1 cellular context compared by ENCODE assay signal in the genomic region with DNA sequence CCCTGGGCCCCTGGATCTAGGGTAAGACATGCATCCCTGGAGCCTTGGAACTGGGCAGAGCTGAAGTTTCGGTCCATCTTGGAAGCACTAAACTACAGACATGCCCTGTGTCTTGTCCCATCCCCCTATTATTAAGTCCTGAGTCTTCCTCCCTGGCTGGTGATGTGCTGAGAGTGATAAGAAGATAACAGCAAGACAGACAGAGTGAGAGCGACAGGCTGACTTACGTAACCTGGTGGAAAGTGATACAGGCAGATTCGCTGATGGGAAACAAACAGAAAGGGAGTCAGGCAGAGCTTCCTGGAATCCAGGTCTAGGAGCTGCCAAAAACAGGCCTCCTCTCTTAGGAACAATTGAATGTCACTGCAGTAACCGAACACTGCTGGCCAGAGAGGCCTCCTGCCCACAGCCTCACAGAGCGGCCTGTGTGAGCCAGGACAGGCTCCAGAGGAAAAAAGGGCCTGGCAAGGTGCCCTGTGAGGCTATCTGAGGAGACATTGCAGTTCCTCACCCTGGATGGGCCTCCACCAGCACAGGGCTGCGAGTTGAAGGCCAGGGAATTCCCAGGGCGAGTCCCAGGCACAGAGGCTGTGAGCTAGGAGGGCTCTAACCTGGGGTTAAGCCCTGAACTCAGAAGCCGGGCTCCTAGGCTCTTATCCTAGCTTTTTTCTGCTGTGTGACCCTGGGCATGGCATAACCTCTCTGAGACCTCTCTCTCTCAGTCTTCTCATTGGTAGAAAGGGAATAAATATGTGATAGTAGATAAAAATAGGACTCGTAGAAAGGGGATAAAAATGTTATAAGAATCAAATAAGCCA.
TF ChIP-seq lines count a peak whose summit lies in the region.

No MANE protein-coding gene starts in this region.

TF ChIP-seq in GM23338, 12 proteins besides CTCF, POLR2A, EP300 and RAD21 (continued from another document):
- TF ChIP-seq, protein P1, sequence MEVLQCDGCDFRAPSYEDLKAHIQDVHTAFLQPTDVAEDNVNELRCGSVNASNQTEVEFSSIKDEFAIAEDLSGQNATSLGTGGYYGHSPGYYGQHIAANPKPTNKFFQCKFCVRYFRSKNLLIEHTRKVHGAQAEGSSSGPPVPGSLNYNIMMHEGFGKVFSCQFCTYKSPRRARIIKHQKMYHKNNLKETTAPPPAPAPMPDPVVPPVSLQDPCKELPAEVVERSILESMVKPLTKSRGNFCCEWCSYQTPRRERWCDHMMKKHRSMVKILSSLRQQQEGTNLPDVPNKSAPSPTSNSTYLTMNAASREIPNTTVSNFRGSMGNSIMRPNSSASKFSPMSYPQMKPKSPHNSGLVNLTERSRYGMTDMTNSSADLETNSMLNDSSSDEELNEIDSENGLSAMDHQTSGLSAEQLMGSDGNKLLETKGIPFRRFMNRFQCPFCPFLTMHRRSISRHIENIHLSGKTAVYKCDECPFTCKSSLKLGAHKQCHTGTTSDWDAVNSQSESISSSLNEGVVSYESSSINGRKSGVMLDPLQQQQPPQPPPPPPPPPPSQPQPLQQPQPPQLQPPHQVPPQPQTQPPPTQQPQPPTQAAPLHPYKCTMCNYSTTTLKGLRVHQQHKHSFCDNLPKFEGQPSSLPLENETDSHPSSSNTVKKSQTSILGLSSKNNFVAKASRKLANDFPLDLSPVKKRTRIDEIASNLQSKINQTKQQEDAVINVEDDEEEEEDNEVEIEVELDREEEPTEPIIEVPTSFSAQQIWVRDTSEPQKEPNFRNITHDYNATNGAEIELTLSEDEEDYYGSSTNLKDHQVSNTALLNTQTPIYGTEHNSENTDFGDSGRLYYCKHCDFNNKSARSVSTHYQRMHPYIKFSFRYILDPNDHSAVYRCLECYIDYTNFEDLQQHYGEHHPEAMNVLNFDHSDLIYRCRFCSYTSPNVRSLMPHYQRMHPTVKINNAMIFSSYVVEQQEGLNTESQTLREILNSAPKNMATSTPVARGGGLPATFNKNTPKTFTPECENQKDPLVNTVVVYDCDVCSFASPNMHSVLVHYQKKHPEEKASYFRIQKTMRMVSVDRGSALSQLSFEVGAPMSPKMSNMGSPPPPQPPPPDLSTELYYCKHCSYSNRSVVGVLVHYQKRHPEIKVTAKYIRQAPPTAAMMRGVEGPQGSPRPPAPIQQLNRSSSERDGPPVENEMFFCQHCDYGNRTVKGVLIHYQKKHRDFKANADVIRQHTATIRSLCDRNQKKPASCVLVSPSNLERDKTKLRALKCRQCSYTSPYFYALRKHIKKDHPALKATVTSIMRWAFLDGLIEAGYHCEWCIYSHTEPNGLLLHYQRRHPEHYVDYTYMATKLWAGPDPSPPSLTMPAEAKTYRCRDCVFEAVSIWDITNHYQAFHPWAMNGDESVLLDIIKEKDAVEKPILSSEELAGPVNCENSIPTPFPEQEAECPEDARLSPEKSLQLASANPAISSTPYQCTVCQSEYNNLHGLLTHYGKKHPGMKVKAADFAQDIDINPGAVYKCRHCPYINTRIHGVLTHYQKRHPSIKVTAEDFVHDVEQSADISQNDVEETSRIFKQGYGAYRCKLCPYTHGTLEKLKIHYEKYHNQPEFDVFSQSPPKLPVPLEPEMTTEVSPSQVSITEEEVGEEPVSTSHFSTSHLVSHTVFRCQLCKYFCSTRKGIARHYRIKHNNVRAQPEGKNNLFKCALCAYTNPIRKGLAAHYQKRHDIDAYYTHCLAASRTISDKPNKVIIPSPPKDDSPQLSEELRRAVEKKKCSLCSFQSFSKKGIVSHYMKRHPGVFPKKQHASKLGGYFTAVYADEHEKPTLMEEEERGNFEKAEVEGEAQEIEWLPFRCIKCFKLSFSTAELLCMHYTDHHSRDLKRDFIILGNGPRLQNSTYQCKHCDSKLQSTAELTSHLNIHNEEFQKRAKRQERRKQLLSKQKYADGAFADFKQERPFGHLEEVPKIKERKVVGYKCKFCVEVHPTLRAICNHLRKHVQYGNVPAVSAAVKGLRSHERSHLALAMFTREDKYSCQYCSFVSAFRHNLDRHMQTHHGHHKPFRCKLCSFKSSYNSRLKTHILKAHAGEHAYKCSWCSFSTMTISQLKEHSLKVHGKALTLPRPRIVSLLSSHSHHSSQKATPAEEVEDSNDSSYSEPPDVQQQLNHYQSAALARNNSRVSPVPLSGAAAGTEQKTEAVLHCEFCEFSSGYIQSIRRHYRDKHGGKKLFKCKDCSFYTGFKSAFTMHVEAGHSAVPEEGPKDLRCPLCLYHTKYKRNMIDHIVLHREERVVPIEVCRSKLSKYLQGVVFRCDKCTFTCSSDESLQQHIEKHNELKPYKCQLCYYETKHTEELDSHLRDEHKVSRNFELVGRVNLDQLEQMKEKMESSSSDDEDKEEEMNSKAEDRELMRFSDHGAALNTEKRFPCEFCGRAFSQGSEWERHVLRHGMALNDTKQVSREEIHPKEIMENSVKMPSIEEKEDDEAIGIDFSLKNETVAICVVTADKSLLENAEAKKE (CRISPR knock-in tag; IDR thresholded peaks at IDR 0.05): no peak
- TF ChIP-seq NANOG (IDR thresholded peaks at IDR 0.05; ENCODE audit: borderline replicate concordance) (no peak), ZNF331 (CRISPR knock-in tag; IDR thresholded peaks at IDR 0.05; ENCODE audit: low read depth) (no peak), EZH2 (IDR thresholded peaks at IDR 0.05; ENCODE audit: low read depth, unreplicated experiment) (no peak), CREB1 (CRISPR knock-in tag; IDR thresholded peaks at IDR 0.05; ENCODE audit: low read depth) (no peak), POLR2AphosphoS5 (IDR thresholded peaks at IDR 0.05; ENCODE audit: low read depth) (no peak), JUNB (IDR thresholded peaks at IDR 0.05; ENCODE audit: unreplicated experiment) (no peak), STAT1 (IDR thresholded peaks at IDR 0.05; ENCODE audit: unreplicated experiment) (no peak)
TF ChIP-seq in GM23338: peak in this region for 0.
